1 cellular context compared by ENCODE assay signal in genomic region chr7:139817249-139817648, GRCh38.
A peak's percentile ranks its signal among the peaks of the same experiment; 100 is the strongest.
TF ChIP-seq lines count a peak whose summit lies in the region.

No MANE protein-coding gene starts in this region.

TF ChIP-seq in K562, 482 proteins besides CTCF, POLR2A, EP300 and RAD21 (continued from another document and continues in another):
- no peak for TF ChIP-seq ZNF407 (IDR thresholded peaks at IDR 0.05; ENCODE audit: low read depth)
- TF ChIP-seq ZFP36 (IDR thresholded peaks at IDR 0.05; ENCODE audit: low read depth, low read length, partially characterized antibody) = no peak
- no peak for TF ChIP-seq SP1 (CRISPR knock-in tag; IDR thresholded peaks at IDR 0.05)
- TF ChIP-seq MEF2D (tag; conservative IDR thresholded peaks at IDR 0.05; ENCODE audit: low read depth) = 0 out of 2 replicates have a peak, but pooled peaks have one; percentile 41
- TF ChIP-seq TEAD2 (tag; IDR thresholded peaks at IDR 0.05) = no peak
- no peak for TF ChIP-seq ZNF347 (CRISPR knock-in tag; IDR thresholded peaks at IDR 0.05; ENCODE audit: low read depth)
- TF ChIP-seq ARID2 (IDR thresholded peaks at IDR 0.05) = no peak
- no peak for TF ChIP-seq STAT5B (CRISPR knock-in tag; IDR thresholded peaks at IDR 0.05)
- TF ChIP-seq HDGF (IDR thresholded peaks at IDR 0.05) = no peak
- TF ChIP-seq SREBF2 (CRISPR knock-in tag; IDR thresholded peaks at IDR 0.05) = no peak
- no peak for TF ChIP-seq ZNF316 (IDR thresholded peaks at IDR 0.05)
- no peak for TF ChIP-seq PURB (CRISPR knock-in tag; IDR thresholded peaks at IDR 0.05; ENCODE audit: low read depth)
- TF ChIP-seq HDAC3 (IDR thresholded peaks at IDR 0.05; ENCODE audit: borderline replicate concordance, partially characterized antibody) = no peak
- no peak for TF ChIP-seq FOS (IDR thresholded peaks at IDR 0.05; ENCODE audit: extremely low read depth, insufficient read length)
- TF ChIP-seq ELK3 (CRISPR knock-in tag; IDR thresholded peaks at IDR 0.05) = no peak
- TF ChIP-seq MAFF (IDR thresholded peaks at IDR 0.05; ENCODE audit: low read length) = no peak
- TF ChIP-seq POLR2H (tag; IDR thresholded peaks at IDR 0.05; ENCODE audit: low read depth) = no peak
- no peak for TF ChIP-seq ZNF740 (CRISPR knock-in tag; IDR thresholded peaks at IDR 0.05)
- TF ChIP-seq ZNF740 (tag; IDR thresholded peaks at IDR 0.05) = no peak
- no peak for TF ChIP-seq JUNB (CRISPR knock-in tag; conservative IDR thresholded peaks at IDR 0.05)
- TF ChIP-seq ID3 (CRISPR knock-in tag; IDR thresholded peaks at IDR 0.05) = no peak
- TF ChIP-seq ID3 (tag; IDR thresholded peaks at IDR 0.05) = no peak
- TF ChIP-seq SNRNP70 (optimal IDR thresholded peaks at IDR 0.05; ENCODE audit: low read depth, low read length) = no peak
- TF ChIP-seq ZHX1 (conservative IDR thresholded peaks at IDR 0.05; ENCODE audit: low read length) = no peak
- TF ChIP-seq RFX5 (IDR thresholded peaks at IDR 0.05; ENCODE audit: low read depth, low read length) = no peak
- TF ChIP-seq ETS2 (tag; IDR thresholded peaks at IDR 0.05; ENCODE audit: borderline replicate concordance, poor library complexity, severe bottlenecking) = no peak
- no peak for TF ChIP-seq TRIM28 (IDR thresholded peaks at IDR 0.05)
- no peak for TF ChIP-seq GATA2 (CRISPR knock-in tag; IDR thresholded peaks at IDR 0.05)
- TF ChIP-seq CREB1 (IDR thresholded peaks at IDR 0.05) = no peak
- no peak for TF ChIP-seq CREB1 (CRISPR knock-in tag; IDR thresholded peaks at IDR 0.05)
- TF ChIP-seq ARNT (IDR thresholded peaks at IDR 0.05) = no peak
- no peak for TF ChIP-seq ZMIZ1 (IDR thresholded peaks at IDR 0.05; ENCODE audit: low read depth in 2 of 2, low read length in 2 of 2)
- TF ChIP-seq NCOA1 (IDR thresholded peaks at IDR 0.05; ENCODE audit: low read depth) = no peak
- TF ChIP-seq MTA2 (IDR thresholded peaks at IDR 0.05; ENCODE audit: low read depth) = peak; percentile 50
- 0 out of 2 replicates have a peak, but pooled peaks have one; percentile 38 for TF ChIP-seq ZNF445 (CRISPR knock-in tag; IDR thresholded peaks at IDR 0.05; ENCODE audit: low read depth)
- TF ChIP-seq NR1H2 (CRISPR knock-in tag; IDR thresholded peaks at IDR 0.05) = no peak
- no peak for TF ChIP-seq ZNF224 (CRISPR knock-in tag; IDR thresholded peaks at IDR 0.05)
- peak; percentile 95 for TF ChIP-seq VEZF1 (CRISPR knock-in tag; IDR thresholded peaks at IDR 0.05)
- TF ChIP-seq ZNF449 (CRISPR knock-in tag; IDR thresholded peaks at IDR 0.05) = no peak
- TF ChIP-seq CREB3 (tag; conservative IDR thresholded peaks at IDR 0.05; ENCODE audit: low read depth) = no peak
- TF ChIP-seq LCOR (CRISPR knock-in tag; IDR thresholded peaks at IDR 0.05) = no peak
- no peak for TF ChIP-seq TARDBP (IDR thresholded peaks at IDR 0.05)
- no peak for TF ChIP-seq FUS (optimal IDR thresholded peaks at IDR 0.05; ENCODE audit: low read depth, low read length)
- no peak for TF ChIP-seq ADNP (tag; IDR thresholded peaks at IDR 0.05)
- no peak for TF ChIP-seq PRMT5 (CRISPR knock-in tag; IDR thresholded peaks at IDR 0.05)
- TF ChIP-seq LARP7 (IDR thresholded peaks at IDR 0.05) = no peak
- no peak for TF ChIP-seq BRF1 (IDR thresholded peaks at IDR 0.05; ENCODE audit: borderline replicate concordance, extremely low read depth, insufficient read length)
- no peak for TF ChIP-seq CHD4 (IDR thresholded peaks at IDR 0.05; ENCODE audit: insufficient read depth, insufficient replicate concordance, low read depth, low read length, poor library complexity, severe bottlenecking)
- TF ChIP-seq CCNT2 (IDR thresholded peaks at IDR 0.05; ENCODE audit: borderline replicate concordance, extremely low read depth, insufficient read length, low read depth, low read length) = peak; percentile 46
